ENCODE assay signal across 8 cellular contexts in genomic region chr6:69867075-69867911, GRCh38. TPM values are rescaled to one million over a fixed set of nuclear protein-coding genes. Genes with fewer than 3 reads are reported as not detected.
A peak's percentile ranks its signal among the peaks of the same experiment; 100 is the strongest.
DNase-seq lines count a peak whose midpoint lies in the region; ATAC-seq and TF ChIP-seq lines count a peak whose summit lies in the region.

No MANE protein-coding gene starts in this region.

- peak overlapping the region; percentile 86 for H3K4me2 ChIP-seq in SK-N-SH

- peak; percentile 31 for TF ChIP-seq CTCF in SK-N-SH (IDR thresholded peaks at IDR 0.05)

- H3K27me3 Mint-ChIP-seq in activated naive CD8-positive, alpha-beta T cell treated with anti-CD3 and anti-CD28 coated beads, Interleukin-2, amount 10 ng/mL, durations not matched to agents 7 days and 5 days = peaks cover 54% of the 10 kb centered on the region

- no peak for TF ChIP-seq EP300 in SK-N-SH (IDR thresholded peaks at IDR 0.05; ENCODE audit: borderline replicate concordance in 1 of 2, low read depth in 1 of 2, low read length in 1 of 2)

- H3K9me3 ChIP-seq in SK-N-SH = no peaks in the 10 kb centered on the region

- WGBS in SK-N-SH (ENCODE audit: low lambda C conversion rate) = 3% methylated on average over 27 of the region's 82 CpGs

- no peaks in the 10 kb centered on the region for H3K9me2 ChIP-seq in SK-N-SH

- H3K27ac Mint-ChIP-seq in activated naive CD8-positive, alpha-beta T cell treated with anti-CD3 and anti-CD28 coated beads, Interleukin-2, amount 10 ng/mL, durations not matched to agents 7 days and 5 days = no peak overlapping the region

- peaks cover 12% of the 10 kb centered on the region for H3K4me1 Mint-ChIP-seq in activated naive CD8-positive, alpha-beta T cell treated with anti-CD3 and anti-CD28 coated beads, Interleukin-2, amount 10 ng/mL, durations not matched to agents 7 days and 5 days

- 0 out of 2 replicates have a peak, but pooled peaks have one; percentile 8 for TF ChIP-seq RAD21 in SK-N-SH (IDR thresholded peaks at IDR 0.05; ENCODE audit: low read length)

- peak overlapping the region; percentile 65 to 70 for H3K4me3 ChIP-seq in SK-N-SH (ENCODE audit: low read depth in 2 of 2, low read length in 1 of 2)
- H3K4me3 ChIP-seq in skeletal muscle cell (ENCODE audit: low read depth, low read length) = peak overlapping the region; percentile 58

- H3K36me3 ChIP-seq in SK-N-SH (replicated peaks in 1 of 2; ENCODE audit: control insufficient read depth in 1 of 2, insufficient read depth in 2 of 2, low read length in 1 of 2) = no peaks in the 10 kb centered on the region

- POLR2A ChIA-PET in SK-N-SH (lab: Yijun Ruan, JAX) = no interaction called here
- POLR2A ChIA-PET in activated naive CD8-positive, alpha-beta T cell treated with anti-CD3 and anti-CD28 coated beads, Interleukin-2, amount 10 ng/mL, durations not matched to agents 7 days and 5 days (lab: Charles Lee) = interaction anchor here (0.7 kb wide), 1 partner anchor 9 kb away, joined by 4 read pairs; no protein-coding TSS in a partner anchor

- no peaks in the 10 kb centered on the region for H3K9me3 Mint-ChIP-seq in activated naive CD8-positive, alpha-beta T cell treated with anti-CD3 and anti-CD28 coated beads, Interleukin-2, amount 10 ng/mL, durations not matched to agents 7 days and 5 days

- no peaks in the 10 kb centered on the region for H3K27me3 ChIP-seq in SK-N-SH (ENCODE audit: insufficient read depth)

- H3F3A ChIP-seq in SK-N-SH (replicated peaks; ENCODE audit: insufficient read depth) = peaks cover 7% of the 10 kb centered on the region

- H2AFZ ChIP-seq in SK-N-SH (ENCODE audit: low read depth) = peak overlapping the region; percentile 85

- H3K4me3 Mint-ChIP-seq in activated naive CD8-positive, alpha-beta T cell treated with anti-CD3 and anti-CD28 coated beads, Interleukin-2, amount 10 ng/mL, durations not matched to agents 7 days and 5 days = peak overlapping the region; percentile 87

- H4K20me1 ChIP-seq in SK-N-SH (ENCODE audit: insufficient read depth) = no peaks in the 10 kb centered on the region

- no peaks in the 10 kb centered on the region; the same call in 1 of the 2 replicates for H3K79me2 ChIP-seq in SK-N-SH (ENCODE audit: insufficient read depth)

- H3K27ac ChIP-seq in SK-N-SH (ENCODE audit: low read depth in 2 of 2, low read length in 1 of 2) = no peak overlapping the region

- peaks cover 0 to 8% of the 10 kb centered on the region in 2 experiments; a peak in 3 of 4 replicates for H3K4me1 ChIP-seq in SK-N-SH (ENCODE audit: control insufficient read depth in 1 of 2, insufficient read depth in 2 of 2, low read depth in 1 of 2, low read length in 1 of 2)

- peak; percentile 51 for DNase-seq in Caki2 (ENCODE audit: low read depth)
- DNase-seq in HK-2 (ENCODE audit: unreplicated experiment) = peak; percentile 64
- DNase-seq in SK-N-SH = peak; percentile 82
- peak; percentile 75 for DNase-seq in activated naive CD8-positive, alpha-beta T cell treated with anti-CD3 and anti-CD28 coated beads, Interleukin-2, amount 10 ng/mL, durations not matched to agents 7 days and 5 days
- peak; percentile 29 for DNase-seq in hepatic stellate cell (ENCODE audit: low spot score)
- no peak for DNase-seq in skeletal muscle cell (ENCODE audit: low read depth)
- DNase-seq in NCI-H1436 treated with DMSO at 0.1 percent for 48 hours (lab: John Stamatoyannopoulos, UW) = no peak

- peak; percentile 48 for ATAC-seq in GM19467 (IDR thresholded peaks at IDR 0.05; ENCODE audit: unreplicated experiment)
- peak; percentile 88 for ATAC-seq in activated naive CD8-positive, alpha-beta T cell treated with anti-CD3 and anti-CD28 coated beads, Interleukin-2, amount 10 ng/mL, durations not matched to agents 7 days and 5 days (ENCODE audit: low read depth)

- H3K9ac ChIP-seq in SK-N-SH = peak overlapping the region; percentile 40; the same call in 1 of the 2 replicates

- CTCF ChIA-PET in SK-N-SH (lab: Yijun Ruan, JAX) = interaction anchor here (0.8 to 2.0 kb wide), 4 partner anchors 22 to 241 kb away, joined by 3 to 5 read pairs (median 4); no protein-coding TSS in a partner anchor

- no peaks in the 10 kb centered on the region for H3K36me3 Mint-ChIP-seq in activated naive CD8-positive, alpha-beta T cell treated with anti-CD3 and anti-CD28 coated beads, Interleukin-2, amount 10 ng/mL, durations not matched to agents 7 days and 5 days

- in situ Hi-C loops in Caki2 (cut with HindIII; ENCODE audit: low pct_unique_long_range_greater_than_20kb, low sequenced_read_pairs) = no loop called here

TF ChIP-seq in SK-N-SH, 30 proteins besides CTCF, POLR2A, EP300 and RAD21:
- TF ChIP-seq MXI1 (IDR thresholded peaks at IDR 0.05; ENCODE audit: low read depth, low read length) = no peak
- TF ChIP-seq RXRA (IDR thresholded peaks at IDR 0.05; ENCODE audit: borderline replicate concordance, low read depth) = no peak
- TF ChIP-seq NFIC (IDR thresholded peaks at IDR 0.05; ENCODE audit: borderline replicate concordance) = peak; percentile 57
- no peak for TF ChIP-seq USF2 (IDR thresholded peaks at IDR 0.05; ENCODE audit: borderline replicate concordance, low read depth, low read length)
- TF ChIP-seq FOXM1 (IDR thresholded peaks at IDR 0.05; ENCODE audit: low read depth) = no peak
- TF ChIP-seq ELF1 (IDR thresholded peaks at IDR 0.05) = no peak
- TF ChIP-seq FOXJ3 (CRISPR knock-in tag; IDR thresholded peaks at IDR 0.05) = no peak
- no peak for TF ChIP-seq RFX5 (IDR thresholded peaks at IDR 0.05; ENCODE audit: low read length)
- TF ChIP-seq TAF1 (IDR thresholded peaks at IDR 0.05; ENCODE audit: borderline replicate concordance, low read depth, low read length) = no peak
- TF ChIP-seq POLR2AphosphoS5 (IDR thresholded peaks at IDR 0.05; ENCODE audit: low read depth, low read length) = no peak
- no peak for TF ChIP-seq FOSL2 (IDR thresholded peaks at IDR 0.05; ENCODE audit: borderline replicate concordance, low read depth)
- peak; percentile 9; the same call in 1 of the 2 replicates for TF ChIP-seq SMC3 (IDR thresholded peaks at IDR 0.05; ENCODE audit: low read depth, low read length)
- TF ChIP-seq YY1 (IDR thresholded peaks at IDR 0.05; ENCODE audit: low read depth) = no peak
- TF ChIP-seq NRF1 (IDR thresholded peaks at IDR 0.05; ENCODE audit: low read depth, low read length) = peak; percentile 23; the same call in 1 of the 2 replicates
- 0 out of 2 replicates have a peak, but pooled peaks have one; percentile 53 for TF ChIP-seq MAX (IDR thresholded peaks at IDR 0.05; ENCODE audit: low read depth)

RNA-seq across cellular contexts. Expression of gene COL19A1, which starts 0.9 kb away (rescaled TPM):
- total RNA-seq in Caki2 (2014; rRNA removed; shearing (Covaris generic); ENCODE audit: low replicate concordance) = not detected in 2 replicates
- 0.10 and 0.15 TPM in 2 replicates for polyA plus RNA-seq in SK-N-SH (2012; rRNA removed)
- 0.09 and 0.16 TPM in 2 replicates for polyA plus RNA-seq in SK-N-SH (2012; cell fraction: cytosol; rRNA removed)
- 0.12 and 0.24 TPM in 2 replicates for polyA plus RNA-seq in SK-N-SH (2012; cell fraction: nucleus; rRNA removed)
- total RNA-seq in activated naive CD8-positive, alpha-beta T cell treated with anti-CD3 and anti-CD28 coated beads, Interleukin-2, amount 10 ng/mL, durations not matched to agents 7 days and 5 days = under 1 TPM; 0.06 TPM

Comparison
In these comparisons a context has a peak if more than half of its experiments do, and no peak if none do; other contexts are left out.
1. DNase-seq: peak in Caki2 (single experiment), HK-2 (single experiment), SK-N-SH (single experiment), activated naive CD8-positive, alpha-beta T cell treated with anti-CD3 and anti-CD28 coated beads, Interleukin-2, amount 10 ng/mL, durations not matched to agents 7 days and 5 days (single experiment) and hepatic stellate cell (single experiment); none in skeletal muscle cell (single experiment) and NCI-H1436 treated with DMSO at 0.1 percent for 48 hours (single experiment).